In genomic region chr17:7218166-7218565, GRCh38 we compare ENCODE assay signal across 1 cellular context.
TF ChIP-seq lines count a peak whose summit lies in the region.

No MANE protein-coding gene starts in this region.

TF ChIP-seq in H1, 55 proteins besides CTCF, POLR2A, EP300 and RAD21:
- TF ChIP-seq GABPA (IDR thresholded peaks at IDR 0.05; ENCODE audit: borderline replicate concordance, insufficient read depth, low read length) (no peak), JUN (IDR thresholded peaks at IDR 0.05; ENCODE audit: low read depth, low read length) (no peak), NANOG (IDR thresholded peaks at IDR 0.05; ENCODE audit: insufficient read depth, low read depth, low read length, poor library complexity, severe bottlenecking) (no peak), SP2 (IDR thresholded peaks at IDR 0.05; ENCODE audit: low read length) (no peak), KDM4A (IDR thresholded peaks at IDR 0.05; ENCODE audit: low read depth, low read length, severe bottlenecking) (no peak), MAX (IDR thresholded peaks at IDR 0.05) (no peak), BCL11A (IDR thresholded peaks at IDR 0.05; ENCODE audit: low read depth in 2 of 2, low read length in 2 of 2) (no peak), KDM1A (IDR thresholded peaks at IDR 0.05; ENCODE audit: borderline replicate concordance, low read length) (no peak), NRF1 (IDR thresholded peaks at IDR 0.05; ENCODE audit: low read depth, low read length) (no peak), RFX5 (IDR thresholded peaks at IDR 0.05; ENCODE audit: borderline replicate concordance, low read depth, low read length) (no peak), KDM5A (IDR thresholded peaks at IDR 0.05; ENCODE audit: low read length) (no peak), HDAC2 (IDR thresholded peaks at IDR 0.05; ENCODE audit: borderline replicate concordance in 1 of 2, low read depth in 2 of 2, low read length in 2 of 2) (no peak), CTBP2 (IDR thresholded peaks at IDR 0.05; ENCODE audit: borderline replicate concordance, insufficient read depth, insufficient read length, low read length) (no peak), SP4 (IDR thresholded peaks at IDR 0.05; ENCODE audit: low read length) (no peak), CBX8 (IDR thresholded peaks at IDR 0.05; ENCODE audit: borderline replicate concordance, low read depth, low read length) (no peak), CHD7 (IDR thresholded peaks at IDR 0.05; ENCODE audit: insufficient replicate concordance, low read length) (no peak), MAFK (IDR thresholded peaks at IDR 0.05; ENCODE audit: low read depth, low read length) (no peak), CHD1 (IDR thresholded peaks at IDR 0.05; ENCODE audit: low read depth, low read length) (no peak), ATF2 (IDR thresholded peaks at IDR 0.05; ENCODE audit: low read length) (no peak), JUND (IDR thresholded peaks at IDR 0.05; ENCODE audit: low read length) (no peak)
